Comparison of ENCODE assay signal across 2 cellular contexts in the genomic region with DNA sequence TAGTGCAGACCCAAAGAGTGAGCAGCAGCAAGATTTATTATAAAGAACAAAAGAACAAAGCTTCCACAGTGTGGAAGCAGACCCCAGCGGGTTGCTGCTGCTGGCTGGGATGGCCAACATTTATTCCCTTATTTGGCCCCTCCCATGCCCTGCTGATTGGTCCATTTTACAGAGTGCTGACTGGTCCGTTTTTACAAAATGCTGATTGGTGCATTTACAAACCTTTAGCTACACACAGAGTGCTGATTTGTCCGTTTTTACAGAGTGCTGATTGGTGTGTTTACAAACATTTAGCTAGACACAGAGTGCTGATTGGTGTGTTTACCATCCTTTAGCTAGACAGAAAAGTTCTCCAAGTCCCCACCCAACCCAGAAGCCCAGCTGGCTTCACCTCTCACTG.
TF ChIP-seq lines count a peak whose summit lies in the region.

No MANE protein-coding gene starts in this region.

TF ChIP-seq in IMR-90, 13 proteins besides CTCF, POLR2A, EP300 and RAD21:
- peak; percentile 50; the same call in 1 of the 2 replicates for TF ChIP-seq MAFK (IDR thresholded peaks at IDR 0.05; ENCODE audit: low read depth, low read length)

TF ChIP-seq in K562, 482 proteins besides CTCF, POLR2A, EP300 and RAD21:
- TF ChIP-seq ZNF316 (IDR thresholded peaks at IDR 0.05) (peak; percentile 56), MAFG (tag; conservative IDR thresholded peaks at IDR 0.05) (peak; percentile 63)
